In genomic region chr11:9384535-9385287, GRCh38 we compare ENCODE assay signal across 8 cellular contexts. TPM values are rescaled to one million over a fixed set of nuclear protein-coding genes. Genes with fewer than 3 reads are reported as not detected.
DNase-seq lines count a peak whose midpoint lies in the region; ATAC-seq, FAIRE-seq and TF ChIP-seq lines count a peak whose summit lies in the region.

TSS of gene IPO7 (plus strand) at chr11:9384652. CDS start at chr11:9384764, 112 bp downstream.

- H3K36me3 ChIP-seq in keratinocyte (ENCODE audit: control insufficient read depth in 2 of 2, extremely low read depth in 1 of 2, insufficient read depth in 2 of 2, low read length in 2 of 2), result peaks cover 0 to 3% of the 10 kb centered on the region in 2 experiments

- no peak for FAIRE-seq in keratinocyte (lab: Jason Lieb, UNC)

- peaks cover 12% of the 10 kb centered on the region for H3K4me1 ChIP-seq in keratinocyte (ENCODE audit: control insufficient read depth, extremely low read depth, insufficient read depth, low read length)

- H3K27me3 ChIP-seq in AG04450 (ENCODE audit: control insufficient read depth, insufficient read depth, low read length) (no peaks in the 10 kb centered on the region), keratinocyte (ENCODE audit: control insufficient read depth, extremely low read depth, insufficient read depth, low read length) (no peaks in the 10 kb centered on the region)

- dilution Hi-C loops in keratinocyte (cut with MboI; ENCODE audit: extremely low pct_ligation_motif_present, low sequenced_read_pairs), result no loop called here

- ATAC-seq in GM18868 (IDR thresholded peaks at IDR 0.05; ENCODE audit: unreplicated experiment), result peak; percentile 92
- ATAC-seq in HG03108 (IDR thresholded peaks at IDR 0.05; ENCODE audit: unreplicated experiment), result peak; percentile 93

- peak within 1 kb of the TSS; percentile 95 for H3K9ac ChIP-seq in keratinocyte (ENCODE audit: control insufficient read depth, extremely low read depth, insufficient read depth, low read length)

- TF ChIP-seq CTCF in AG04450 (IDR thresholded peaks at IDR 0.05; ENCODE audit: low read depth, low read length) (peak; percentile 49), keratinocyte (optimal IDR thresholded peaks at IDR 0.05 in 1 of 3, IDR thresholded peaks at IDR 0.05 in 1 of 3, conservative IDR thresholded peaks at IDR 0.05 in 1 of 3; ENCODE audit: extremely low read depth in 1 of 3, insufficient read depth in 2 of 3, low read length in 3 of 3) (peak; percentile 24 to 32 (median 27))

- H2AFZ ChIP-seq in keratinocyte (ENCODE audit: control insufficient read depth, low read length), result peak within 1 kb of the TSS; percentile 38

- peak within 1 kb of the TSS; percentile 87 for H3K4me2 ChIP-seq in keratinocyte (ENCODE audit: control insufficient read depth, extremely low read depth, insufficient read depth, low read depth, low read length)

- H3K27ac ChIP-seq in AG04450 (ENCODE audit: low read depth, low read length) (peak within 1 kb of the TSS; percentile 89), keratinocyte (ENCODE audit: control insufficient read depth, insufficient read depth, low read length) (peak within 1 kb of the TSS; percentile 93)

- H3K9me1 ChIP-seq in keratinocyte (ENCODE audit: control insufficient read depth, extremely low read depth, insufficient read depth, low read length), result no peaks in the 10 kb centered on the region

- peaks cover 52% of the 10 kb centered on the region for H3K79me2 ChIP-seq in keratinocyte (ENCODE audit: control insufficient read depth, insufficient read depth, low read length)

- no peaks in the 10 kb centered on the region; the same call in 1 of the 2 replicates for H3K9me3 ChIP-seq in AG04450 (ENCODE audit: control insufficient read depth, insufficient read depth, low read length)
- H3K9me3 ChIP-seq in keratinocyte (ENCODE audit: control insufficient read depth, low read depth, low read length), result no peaks in the 10 kb centered on the region

- POLR2A ChIA-PET in AG04450 (lab: Yijun Ruan, JAX), result interaction anchor here (0.5 to 2.2 kb wide), 9 partner anchors 21 to 189 kb away, joined by 3 to 18 read pairs (median 6); partner anchors contain the start of genes DENND5A, TMEM41B, WEE1 and ZNF143

- peak; percentile 68 for DNase-seq in AG04450 (ENCODE audit: low read depth, low spot score)
- peak; percentile 88 for DNase-seq in NCI-H2227 treated with DMSO at 0.1 percent for 48 hours (lab: John Stamatoyannopoulos, UW)
- DNase-seq in activated CD4-positive, CD25-positive, alpha-beta regulatory T cell (lab: John Stamatoyannopoulos, UW), result peak; percentile 71 to 78 (median 75)
- DNase-seq in central memory CD4-positive, alpha-beta T cell, result peak; percentile 84
- no peak for DNase-seq in keratinocyte (ENCODE audit: low read depth, low spot score)
- peak; percentile 71 to 79 for DNase-seq in stimulated activated CD4-positive, alpha-beta T cell treated with anti-CD3 and anti-CD28 coated beads, Interleukin-15, amount 100 ng/mL, for 1 hour (ENCODE audit: low read depth in 1 of 2, low spot score in 1 of 2)

- H3K4me3 ChIP-seq in AG04450 (ENCODE audit: low read depth, low read length) (peak within 1 kb of the TSS; percentile 93), keratinocyte (ENCODE audit: control insufficient read depth in 2 of 3, extremely low read depth in 1 of 3, insufficient read depth in 2 of 3, low read depth in 1 of 3, low read length in 3 of 3) (peak within 1 kb of the TSS; percentile 87 to 99 (median 88))

- H4K20me1 ChIP-seq in keratinocyte (ENCODE audit: control insufficient read depth, extremely low read depth, insufficient read depth, low read length), result peaks cover 14% of the 10 kb centered on the region

- CTCF ChIA-PET in AG04450 (lab: Charles Lee), result interaction anchor here (0.6 to 2.2 kb wide), 5 partner anchors 14 to 247 kb away, joined by 3 to 8 read pairs (median 4); no protein-coding TSS in a partner anchor

RNA-seq across cellular contexts. Expression of gene IPO7, which starts in this region (rescaled TPM):
- polyA plus RNA-seq in AG04450 (2011; rRNA removed), result 66.9 and 80.6 TPM in 2 replicates
- 61.3 and 130 TPM in 2 replicates for polyA minus RNA-seq in AG04450 (2011; rRNA and poly(A)+ RNA removed)
- polyA plus RNA-seq in keratinocyte, result 57.1 to 115 TPM (median 75.2 TPM) in 3 replicates
- polyA plus RNA-seq in keratinocyte (2011; ENCODE audit: low read depth), result 92.0 TPM
- 49.1 and 96.5 TPM in 2 replicates for polyA plus RNA-seq in keratinocyte (2011; cell fraction: cytosol; rRNA removed)
- 61.1 and 79.3 TPM in 2 replicates for polyA plus RNA-seq in keratinocyte (2011; cell fraction: nucleus; rRNA removed)
- 55.4 and 89.4 TPM in 2 replicates for polyA plus RNA-seq in keratinocyte (2012; ENCODE audit: low replicate concordance)
- 29.5 to 242 TPM (median 95.9 TPM) in 3 replicates for polyA minus RNA-seq in keratinocyte
- 153 TPM for polyA minus RNA-seq in keratinocyte (2011; cell fraction: cytosol; rRNA and poly(A)+ RNA removed)
- polyA minus RNA-seq in keratinocyte (2011; cell fraction: nucleus; rRNA and poly(A)+ RNA removed), result 79.2 and 176 TPM in 2 replicates
